ENCODE assay signal across 8 cellular contexts in the genomic region with DNA sequence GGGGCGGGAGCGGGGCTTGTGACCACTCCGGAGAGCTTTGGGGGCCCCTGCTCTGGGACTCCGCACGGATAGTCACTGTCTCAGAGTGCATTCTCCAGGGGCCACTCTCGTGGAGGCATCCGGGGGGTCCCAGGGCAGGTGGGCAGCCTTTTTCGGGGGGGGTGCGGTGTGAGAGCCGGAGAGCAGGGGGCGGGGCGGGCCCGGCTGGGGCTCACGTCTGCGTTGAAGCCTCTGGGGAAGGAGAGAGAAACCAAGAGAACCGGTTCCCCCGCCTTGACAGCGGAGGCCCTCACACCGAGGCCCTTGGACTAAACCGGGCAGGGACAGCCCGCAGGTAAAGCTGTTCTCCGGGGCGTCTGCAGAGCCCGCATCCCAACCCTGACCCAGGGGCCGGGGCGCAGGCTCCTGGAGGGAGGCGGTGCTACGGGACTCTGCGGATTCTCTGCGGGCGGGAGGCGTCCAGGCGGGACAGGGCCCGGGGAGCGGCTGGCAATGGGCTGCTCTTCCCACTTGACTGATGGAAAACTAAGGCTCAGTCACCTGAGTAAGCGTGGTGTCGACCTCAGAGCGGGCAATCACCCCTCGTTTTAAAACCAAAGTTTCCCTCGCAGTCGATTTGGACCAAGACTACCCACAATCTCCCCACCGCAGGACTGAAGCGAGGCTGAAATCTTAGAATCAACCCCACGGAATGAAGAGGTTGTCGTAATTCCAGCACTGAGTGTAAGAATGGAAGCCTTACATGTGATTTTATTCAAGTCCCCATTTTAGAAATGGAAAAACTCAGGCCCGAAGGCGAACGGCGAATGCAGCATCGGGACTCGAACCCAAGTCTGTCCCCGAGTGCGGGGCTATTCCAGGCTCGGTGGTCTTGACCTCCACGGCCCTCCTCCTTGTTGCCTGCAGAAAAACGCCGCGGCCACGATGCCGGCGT. TPM values are rescaled to one million over a fixed set of nuclear protein-coding genes. Genes with fewer than 3 reads are reported as not detected.
DNase-seq lines count a peak whose midpoint lies in the region; ATAC-seq lines count a peak whose summit lies in the region.

No MANE protein-coding gene starts in this region.

- peak overlapping the region in 1 of 11 experiments; percentile 18; a peak in 1 of 22 replicates for H3K9ac ChIP-seq in BLaER1 treated with 17β-estradiol and CSF1 and Interleukin-3, amounts not matched to agents 10 nM and 100 nM

- H3K4me2 ChIP-seq in BLaER1 treated with 17β-estradiol and CSF1 and Interleukin-3, amounts not matched to agents 10 nM and 100 nM: peak overlapping the region; percentile 70 to 90 (median 78)

- H3K27me3 ChIP-seq in BLaER1 treated with 17β-estradiol and CSF1 and Interleukin-3, amounts not matched to agents 10 nM and 100 nM: peaks cover 88 to 99% (median 95%) of the 10 kb centered on the region in 11 experiments

- H3K36me3 ChIP-seq in BLaER1 treated with 17β-estradiol and CSF1 and Interleukin-3, amounts not matched to agents 10 nM and 100 nM: peaks cover 0 to 5% (median 0%) of the 10 kb centered on the region in 11 experiments; a peak in 1 of 22 replicates

- H3K9me3 Mint-ChIP-seq in activated naive CD8-positive, alpha-beta T cell treated with anti-CD3 and anti-CD28 coated beads, Interleukin-2, amount 50 U/mL, for 24 hours: no peaks in the 10 kb centered on the region
- no peaks in the 10 kb centered on the region for H3K9me3 Mint-ChIP-seq in naive B cell

- no peaks in the 10 kb centered on the region for H3K9me3 ChIP-seq in BLaER1 treated with 17β-estradiol and CSF1 and Interleukin-3, amounts not matched to agents 10 nM and 100 nM (replicated peaks in 1 of 11)

- H3K4me3 Mint-ChIP-seq in activated naive CD8-positive, alpha-beta T cell treated with anti-CD3 and anti-CD28 coated beads, Interleukin-2, amount 50 U/mL, for 24 hours: peak overlapping the region; percentile 63
- H3K4me3 Mint-ChIP-seq in naive B cell: peak overlapping the region; percentile 77 to 89 (median 84)

- no peak overlapping the region for H3K27ac ChIP-seq in BLaER1 treated with 17β-estradiol and CSF1 and Interleukin-3, amounts not matched to agents 10 nM and 100 nM

- H3K4me3 ChIP-seq in BLaER1 treated with 17β-estradiol and CSF1 and Interleukin-3, amounts not matched to agents 10 nM and 100 nM: peak overlapping the region; percentile 29 to 62 (median 47); a peak in 17 of 20 replicates

- H3K4me1 ChIP-seq in BLaER1 treated with 17β-estradiol and CSF1 and Interleukin-3, amounts not matched to agents 10 nM and 100 nM: peaks cover 43 to 52% (median 49%) of the 10 kb centered on the region in 10 experiments

- no peak overlapping the region for H3K27ac Mint-ChIP-seq in activated naive CD8-positive, alpha-beta T cell treated with anti-CD3 and anti-CD28 coated beads, Interleukin-2, amount 50 U/mL, for 24 hours
- peak overlapping the region in 4 of 6 donors; percentile 11 to 76 (median 38) for H3K27ac Mint-ChIP-seq in naive B cell

- peaks cover 41% of the 10 kb centered on the region for H3K27me3 Mint-ChIP-seq in activated naive CD8-positive, alpha-beta T cell treated with anti-CD3 and anti-CD28 coated beads, Interleukin-2, amount 50 U/mL, for 24 hours
- H3K27me3 Mint-ChIP-seq in naive B cell: peaks cover 7 to 30% (median 15%) of the 10 kb centered on the region in 3 donors

- peak; percentile 43 for DNase-seq in HT-29 (ENCODE audit: low spot score)
- DNase-seq in activated naive CD8-positive, alpha-beta T cell treated with anti-CD3 and anti-CD28 coated beads, Interleukin-2, amount 50 U/mL, for 24 hours: peak; percentile 26
- no peak for DNase-seq in naive B cell
- no peak for DNase-seq in NCI-H2107 treated with DMSO at 0.1 percent for 48 hours (lab: John Stamatoyannopoulos, UW; ENCODE audit: unreplicated experiment)
- no peak for DNase-seq in cortex of kidney (lab: John Stamatoyannopoulos, UW)
- no peak for DNase-seq in H4 (ENCODE audit: low spot score)

- peaks cover 0 to 67% (median 47%) of the 10 kb centered on the region in 11 experiments; a peak in 17 of 22 replicates for H4K20me1 ChIP-seq in BLaER1 treated with 17β-estradiol and CSF1 and Interleukin-3, amounts not matched to agents 10 nM and 100 nM

- ATAC-seq in activated naive CD8-positive, alpha-beta T cell treated with anti-CD3 and anti-CD28 coated beads, Interleukin-2, amount 50 U/mL, for 24 hours: no peak
- ATAC-seq in naive B cell (ENCODE audit: low read depth in 2 of 2) (peak; percentile 19 to 26), GM18873 (IDR thresholded peaks at IDR 0.05; ENCODE audit: low FRiP score, unreplicated experiment) (no peak)

- H3K4me1 Mint-ChIP-seq in activated naive CD8-positive, alpha-beta T cell treated with anti-CD3 and anti-CD28 coated beads, Interleukin-2, amount 50 U/mL, for 24 hours: peaks cover 32% of the 10 kb centered on the region
- H3K4me1 Mint-ChIP-seq in naive B cell: peaks cover 26 to 44% (median 33%) of the 10 kb centered on the region in 3 donors

- H3K36me3 Mint-ChIP-seq in activated naive CD8-positive, alpha-beta T cell treated with anti-CD3 and anti-CD28 coated beads, Interleukin-2, amount 50 U/mL, for 24 hours (ENCODE audit: low read depth): no peaks in the 10 kb centered on the region
- no peaks in the 10 kb centered on the region for H3K36me3 Mint-ChIP-seq in naive B cell

RNA-seq across cellular contexts. Expression of gene AMZ2, which starts 49.6 kb away (rescaled TPM):
- 12.4 and 20.0 TPM in 2 replicates for total RNA-seq in HT-29 (2014; rRNA removed; shearing (Covaris generic))
- 100 to 1,000 TPM in 3 of 6 donors, 10 to 100 TPM in 3; 92.7 to 152 (median 106) TPM for polyA plus RNA-seq in naive B cell (ENCODE audit: low read depth in 6 of 6)
- total RNA-seq in H4 (2014; rRNA removed; shearing (Covaris generic)): 180 and 190 TPM in 2 replicates

Comparison
In these comparisons a context has a peak if more than half of its experiments do, and no peak if none do; other contexts are left out.
1. DNase-seq: peak in HT-29 (single experiment) and activated naive CD8-positive, alpha-beta T cell treated with anti-CD3 and anti-CD28 coated beads, Interleukin-2, amount 50 U/mL, for 24 hours (single experiment); none in naive B cell (single experiment), NCI-H2107 treated with DMSO at 0.1 percent for 48 hours (single experiment), cortex of kidney (single experiment) and H4 (single experiment).
2. ATAC-seq: peak in naive B cell (2 of 2); none in activated naive CD8-positive, alpha-beta T cell treated with anti-CD3 and anti-CD28 coated beads, Interleukin-2, amount 50 U/mL, for 24 hours (single experiment) and GM18873 (single experiment).